In the genomic region with DNA sequence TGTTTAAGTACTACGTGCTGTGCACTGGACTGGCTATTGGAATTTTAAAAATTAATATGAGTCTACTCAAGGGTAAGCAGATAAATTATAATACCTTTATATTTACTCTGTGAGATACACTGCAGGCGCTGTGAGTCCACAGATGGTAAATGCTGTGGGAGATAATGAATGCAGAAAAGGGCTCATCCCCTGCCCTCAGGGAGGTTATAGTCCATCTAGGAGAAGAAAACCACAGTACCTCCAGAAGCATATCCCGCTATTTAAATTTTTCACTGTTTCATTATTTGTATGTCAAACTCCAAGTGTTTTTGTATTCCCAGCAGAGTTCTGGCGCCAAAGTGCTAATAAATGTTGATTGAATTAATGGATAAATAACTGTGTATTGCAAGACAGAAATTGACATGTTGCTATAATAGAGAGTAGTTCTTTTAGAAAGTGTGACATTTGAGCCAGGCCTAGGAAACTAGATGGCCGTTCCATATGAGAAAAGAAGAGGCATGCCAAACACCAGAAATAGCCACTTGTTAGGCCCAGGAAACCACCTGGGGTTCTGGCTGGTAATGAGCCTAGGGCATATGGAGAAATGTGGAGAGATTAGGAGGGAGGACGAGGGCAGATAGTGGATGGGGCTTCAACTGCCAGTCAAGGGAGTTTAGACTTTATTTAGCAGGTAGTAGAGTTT, we compare ENCODE assay signal across 1 cellular context.
TF ChIP-seq lines count a peak whose summit lies in the region.

No MANE protein-coding gene starts in this region.

TF ChIP-seq in K562, 482 proteins besides CTCF, POLR2A, EP300 and RAD21 (continued from another document):
- no peak for TF ChIP-seq PRPF4 (IDR thresholded peaks at IDR 0.05; ENCODE audit: insufficient read depth, low read depth, low read length, poor library complexity, severe bottlenecking)
- TF ChIP-seq, protein P1, sequence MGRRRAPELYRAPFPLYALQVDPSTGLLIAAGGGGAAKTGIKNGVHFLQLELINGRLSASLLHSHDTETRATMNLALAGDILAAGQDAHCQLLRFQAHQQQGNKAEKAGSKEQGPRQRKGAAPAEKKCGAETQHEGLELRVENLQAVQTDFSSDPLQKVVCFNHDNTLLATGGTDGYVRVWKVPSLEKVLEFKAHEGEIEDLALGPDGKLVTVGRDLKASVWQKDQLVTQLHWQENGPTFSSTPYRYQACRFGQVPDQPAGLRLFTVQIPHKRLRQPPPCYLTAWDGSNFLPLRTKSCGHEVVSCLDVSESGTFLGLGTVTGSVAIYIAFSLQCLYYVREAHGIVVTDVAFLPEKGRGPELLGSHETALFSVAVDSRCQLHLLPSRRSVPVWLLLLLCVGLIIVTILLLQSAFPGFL (CRISPR knock-in tag; IDR thresholded peaks at IDR 0.05), result no peak
- TF ChIP-seq, protein P2, sequence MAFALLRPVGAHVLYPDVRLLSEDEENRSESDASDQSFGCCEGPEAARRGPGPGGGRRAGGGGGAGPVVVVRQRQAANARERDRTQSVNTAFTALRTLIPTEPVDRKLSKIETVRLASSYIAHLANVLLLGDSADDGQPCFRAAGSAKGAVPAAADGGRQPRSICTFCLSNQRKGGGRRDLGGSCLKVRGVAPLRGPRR (CRISPR knock-in tag; IDR thresholded peaks at IDR 0.05), result no peak
- TF ChIP-seq POLR3G (IDR thresholded peaks at IDR 0.05; ENCODE audit: extremely low read depth, insufficient read length, insufficient replicate concordance), result no peak
